In genomic region chr1:208178091-208178529, GRCh38 we compare ENCODE assay signal across 10 cellular contexts.
DNase-seq lines count a peak whose midpoint lies in the region; ATAC-seq and TF ChIP-seq lines count a peak whose summit lies in the region.
"Had no signal": no experiment of that assay in that cellular context is flagged by ENCODE, and none has a peak within 500 bp of the region (broad histone marks: within the 10 kb centered on the region; RNA-seq: fewer than 3 reads in every experiment).

No MANE protein-coding gene starts in this region.

- no peaks in the 10 kb centered on the region for H3K9me3 Mint-ChIP-seq in MCF 10A (ENCODE audit: unreplicated experiment)
- H3K9me3 Mint-ChIP-seq in activated T-cell treated with anti-CD3 and anti-CD28 coated beads, Interleukin-2, amount 50 U/mL, for 72 hours = no peaks in the 10 kb centered on the region
- H3K9me3 Mint-ChIP-seq: activated T-cell treated with anti-CD3 and anti-CD28 coated beads, Interleukin-2, amount 50 U/mL, for 24 hours; natural killer cell had no signal

- ATAC-seq in PC-3 = peak; percentile 66
- peak; percentile 79 for ATAC-seq in left lung
- no peak for ATAC-seq in activated T-cell treated with anti-CD3 and anti-CD28 coated beads, Interleukin-2, amount 50 U/mL, for 72 hours (replicated peaks in 1 of 2)
- ATAC-seq: natural killer cell had no signal

- H4K20me1 ChIP-seq in PC-3 (ENCODE audit: low read length) = no peaks in the 10 kb centered on the region

- H3K27me3 ChIP-seq in breast epithelium = no peaks in the 10 kb centered on the region
- H3K27me3 ChIP-seq in PC-3 (ENCODE audit: low read length) = no peaks in the 10 kb centered on the region
- H3K27me3 ChIP-seq in left lung = no peaks in the 10 kb centered on the region

- no peak overlapping the region for H2AFZ ChIP-seq in PC-3 (ENCODE audit: low read length)

- peak overlapping the region; percentile 62 for H3K4me2 ChIP-seq in PC-3 (ENCODE audit: low read length)

- no TSS peak for BruUV-seq in MCF 10A (replicated peaks; lab: Mats Ljungman, UMichigan)
- BruUV-seq in PC-3 (replicated peaks; lab: Mats Ljungman, UMichigan) = no TSS peak

- H3K36me3 Mint-ChIP-seq in MCF 10A (ENCODE audit: insufficient read depth, unreplicated experiment) = peaks cover 8% of the 10 kb centered on the region
- H3K36me3 Mint-ChIP-seq in activated T-cell treated with anti-CD3 and anti-CD28 coated beads, Interleukin-2, amount 50 U/mL, for 72 hours (ENCODE audit: insufficient read depth in 2 of 2) = no peaks in the 10 kb centered on the region
- H3K36me3 Mint-ChIP-seq: natural killer cell had no signal

- peaks cover 50% of the 10 kb centered on the region for H3K4me1 Mint-ChIP-seq in MCF 10A (ENCODE audit: insufficient read depth, unreplicated experiment)
- H3K4me1 Mint-ChIP-seq in activated T-cell treated with anti-CD3 and anti-CD28 coated beads, Interleukin-2, amount 50 U/mL, for 72 hours (ENCODE audit: low read depth) = no peaks in the 10 kb centered on the region
- H3K4me1 Mint-ChIP-seq: natural killer cell had no signal

- H3K27ac Mint-ChIP-seq in MCF 10A (ENCODE audit: low read depth, unreplicated experiment) = peak overlapping the region; percentile 17
- no peak overlapping the region for H3K27ac Mint-ChIP-seq in activated T-cell treated with anti-CD3 and anti-CD28 coated beads, Interleukin-2, amount 50 U/mL, for 72 hours
- H3K27ac Mint-ChIP-seq: activated T-cell treated with anti-CD3 and anti-CD28 coated beads, Interleukin-2, amount 50 U/mL, for 24 hours; natural killer cell had no signal

- H3K36me3 ChIP-seq in breast epithelium (no peaks in the 10 kb centered on the region), PC-3 (ENCODE audit: low read depth, low read length) (no peaks in the 10 kb centered on the region), left lung (no peaks in the 10 kb centered on the region)

- DNase-seq in MCF 10A (ENCODE audit: unreplicated experiment) (peak; percentile 70), breast epithelium (ENCODE audit: low spot score in 2 of 2) (no peak), PC-3 (peak; percentile 85), left lung (peak in 1 of 2 donors; percentile 66), midbrain (lab: John Stamatoyannopoulos, UW) (no peak), AG08396 (ENCODE audit: low spot score) (no peak)
- no peak for DNase-seq in activated T-cell treated with anti-CD3 and anti-CD28 coated beads, Interleukin-2, amount 50 U/mL, for 72 hours
- no peak for DNase-seq in central memory CD4-positive, alpha-beta T cell
- DNase-seq: activated T-cell treated with anti-CD3 and anti-CD28 coated beads, Interleukin-2, amount 50 U/mL, for 24 hours; natural killer cell had no signal

- H3K9ac ChIP-seq in PC-3 (ENCODE audit: low read length) = no peak overlapping the region

- H3F3A ChIP-seq in PC-3 (ENCODE audit: low read length, unreplicated experiment) = peaks cover 3% of the 10 kb centered on the region

- CTCF ChIA-PET in MCF 10A (lab: Yijun Ruan, JAX) (interaction anchor here (0.6 to 47.3 kb wide), 15 partner anchors 9 to 362 kb away, joined by 3 to 1037 read pairs (median 4); partner anchors contain the start of gene PLXNA2), PC-3 (lab: Charles Lee) (interaction anchor here (0.6 to 1.7 kb wide), 3 partner anchors 65 to 156 kb away, joined by 5 to 8 read pairs (median 7); partner anchors contain the start of gene PLXNA2)

- H3K4me3 Mint-ChIP-seq in MCF 10A (ENCODE audit: unreplicated experiment) = no peak overlapping the region
- H3K4me3 Mint-ChIP-seq in activated T-cell treated with anti-CD3 and anti-CD28 coated beads, Interleukin-2, amount 50 U/mL, for 72 hours = no peak overlapping the region
- H3K4me3 Mint-ChIP-seq: activated T-cell treated with anti-CD3 and anti-CD28 coated beads, Interleukin-2, amount 50 U/mL, for 24 hours; natural killer cell had no signal

- no peak overlapping the region for H3K4me3 ChIP-seq in breast epithelium
- H3K4me3 ChIP-seq in PC-3 (ENCODE audit: low read length) = no peak overlapping the region
- H3K4me3 ChIP-seq in left lung = no peak overlapping the region

- H3K27ac ChIP-seq in breast epithelium (no peak overlapping the region), PC-3 (ENCODE audit: low read length) (peak overlapping the region; percentile 70), left lung (peak overlapping the region; percentile 29 to 53)

- H3K4me1 ChIP-seq in breast epithelium (peaks cover 0 to 5% of the 10 kb centered on the region in 2 donors), PC-3 (ENCODE audit: insufficient read depth, low read length) (peaks cover 57% of the 10 kb centered on the region), left lung (peaks cover 25 to 54% of the 10 kb centered on the region in 2 donors)

- no peak for TF ChIP-seq POLR2A in breast epithelium (IDR thresholded peaks at IDR 0.05)

- H3K9me3 ChIP-seq in breast epithelium (no peaks in the 10 kb centered on the region), PC-3 (ENCODE audit: low read length) (no peaks in the 10 kb centered on the region), left lung (no peaks in the 10 kb centered on the region)

- TF ChIP-seq CTCF in MCF 10A (IDR thresholded peaks at IDR 0.05; ENCODE audit: unreplicated experiment) = no peak
- no peak for TF ChIP-seq CTCF in breast epithelium (IDR thresholded peaks at IDR 0.05)
- 0 out of 2 replicates have a peak, but pooled peaks have one; percentile 24 for TF ChIP-seq CTCF in PC-3 (conservative IDR thresholded peaks at IDR 0.05; ENCODE audit: low read depth, low read length)
- no peak for TF ChIP-seq CTCF in left lung (IDR thresholded peaks at IDR 0.05)

- no peaks in the 10 kb centered on the region for H3K9me2 ChIP-seq in PC-3 (replicated peaks; ENCODE audit: low read length)

- POLR2A ChIA-PET in MCF 10A (lab: Yijun Ruan, JAX) = interaction anchor here (0.7 to 11.1 kb wide), 12 partner anchors 10 to 1881 kb away, joined by 3 to 201 read pairs (median 4); no protein-coding TSS in a partner anchor
- POLR2A ChIA-PET in PC-3 (lab: Charles Lee; ENCODE audit: unreplicated experiment) = no interaction called here

- intact Hi-C loops in MCF 10A (cut with micrococcal nuclease) (no loop called here), breast epithelium (cut with DNase I; ENCODE audit: low total_unique reads) (no loop called here), PC-3 (cut with micrococcal nuclease) (no loop called here), left lung (cut with DNase I) (no loop called here)

- H3K79me2 ChIP-seq in PC-3 (ENCODE audit: low read length) = no peaks in the 10 kb centered on the region

- no peaks in the 10 kb centered on the region for H3K27me3 Mint-ChIP-seq in MCF 10A (ENCODE audit: insufficient read depth, unreplicated experiment)
- no peaks in the 10 kb centered on the region for H3K27me3 Mint-ChIP-seq in activated T-cell treated with anti-CD3 and anti-CD28 coated beads, Interleukin-2, amount 50 U/mL, for 72 hours (ENCODE audit: low read depth)

Comparison
In these comparisons a context has a peak if more than half of its experiments do, and no peak if none do; other contexts are left out.
1. DNase-seq: peak in MCF 10A (single experiment) and PC-3 (single experiment); none in breast epithelium (0 of 2), activated T-cell treated with anti-CD3 and anti-CD28 coated beads, Interleukin-2, amount 50 U/mL, for 72 hours (0 of 2), central memory CD4-positive, alpha-beta T cell (single experiment), midbrain (single experiment) and AG08396 (single experiment).
2. H3K27ac ChIP-seq: peak in PC-3 (single experiment) and left lung (2 of 2); none in breast epithelium (0 of 2).
3. ATAC-seq: peak in PC-3 (single experiment) and left lung (single experiment); none in activated T-cell treated with anti-CD3 and anti-CD28 coated beads, Interleukin-2, amount 50 U/mL, for 72 hours (0 of 2).